Comparison of ENCODE assay signal across 1 cellular context in genomic region chr12:66048843-66049537, GRCh38.
TF ChIP-seq lines count a peak whose summit lies in the region.

No MANE protein-coding gene starts in this region.

TF ChIP-seq in SK-N-SH, 30 proteins besides CTCF, POLR2A, EP300 and RAD21 (continued from another document):
- TF ChIP-seq, protein P1, sequence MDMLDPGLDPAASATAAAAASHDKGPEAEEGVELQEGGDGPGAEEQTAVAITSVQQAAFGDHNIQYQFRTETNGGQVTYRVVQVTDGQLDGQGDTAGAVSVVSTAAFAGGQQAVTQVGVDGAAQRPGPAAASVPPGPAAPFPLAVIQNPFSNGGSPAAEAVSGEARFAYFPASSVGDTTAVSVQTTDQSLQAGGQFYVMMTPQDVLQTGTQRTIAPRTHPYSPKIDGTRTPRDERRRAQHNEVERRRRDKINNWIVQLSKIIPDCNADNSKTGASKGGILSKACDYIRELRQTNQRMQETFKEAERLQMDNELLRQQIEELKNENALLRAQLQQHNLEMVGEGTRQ (IDR thresholded peaks at IDR 0.05; ENCODE audit: borderline replicate concordance, low read depth, low read length), result no peak
- TF ChIP-seq USF1 (IDR thresholded peaks at IDR 0.05; ENCODE audit: borderline replicate concordance, low read depth), result no peak
